ENCODE assay signal across 8 cellular contexts in the genomic region with DNA sequence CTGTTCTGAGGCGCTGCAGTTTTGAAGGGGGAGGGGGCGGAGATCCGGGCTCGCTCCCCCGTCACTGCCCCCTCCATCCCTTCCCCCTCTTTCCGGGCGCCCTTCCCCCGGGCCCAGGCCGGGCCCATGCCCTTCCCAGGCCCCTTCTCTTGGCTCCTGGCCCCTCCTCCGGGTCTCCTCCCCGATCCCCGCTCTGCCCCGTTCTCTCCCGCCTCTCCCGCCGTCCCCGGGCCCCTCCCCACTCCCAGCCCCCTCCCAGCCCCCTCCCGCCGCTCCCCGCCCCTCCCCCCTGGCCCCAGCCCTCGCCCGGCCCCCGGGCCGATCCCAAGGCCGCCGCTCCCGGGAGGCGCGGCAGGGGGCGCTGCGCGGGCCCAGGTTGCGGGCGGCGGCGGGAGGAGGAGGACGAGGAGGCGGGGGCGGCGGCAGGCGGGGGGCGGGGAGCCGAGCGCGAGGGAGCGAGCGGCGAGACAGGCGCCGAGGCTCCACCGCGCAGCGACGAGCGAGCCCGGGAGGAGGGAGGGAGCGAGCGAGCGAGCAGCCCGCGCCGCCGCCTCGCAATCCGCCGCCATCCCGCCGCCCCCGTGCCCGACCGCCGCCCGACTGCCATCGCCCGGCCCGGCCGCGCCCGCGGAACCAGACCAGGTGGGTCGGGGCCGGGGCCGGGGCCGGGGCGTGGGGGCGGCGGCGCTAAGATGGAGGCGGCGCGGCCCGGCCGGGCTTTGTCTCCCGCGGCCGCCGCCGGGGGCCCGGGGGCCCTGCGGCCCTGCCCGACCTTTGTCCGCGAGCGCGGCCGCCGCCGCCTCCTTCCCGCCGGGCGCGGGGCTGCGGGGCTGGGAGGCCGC. TPM values are rescaled to one million over a fixed set of nuclear protein-coding genes. Genes with fewer than 3 reads are reported as not detected.
DNase-seq lines count a peak whose midpoint lies in the region; ATAC-seq, FAIRE-seq and TF ChIP-seq lines count a peak whose summit lies in the region.

A gene (plus strand): TSS at position 465 of the 842 bp plus-strand sequence. CDS start 36,059 bp downstream, outside the sequence.

- in situ Hi-C loops in Caki2 (cut with HindIII; ENCODE audit: low pct_unique_long_range_greater_than_20kb, low sequenced_read_pairs): no loop called here

- H3K27ac ChIP-seq in KMS-11: peak within 1 kb of the TSS; percentile 92
- peak within 1 kb of the TSS; percentile 82 for H3K27ac ChIP-seq in SJCRH30
- peak within 1 kb of the TSS; percentile 91 for H3K27ac ChIP-seq in subcutaneous abdominal adipose tissue (ENCODE audit: low read depth, low read length)

- H2AFZ ChIP-seq in KMS-11 (ENCODE audit: low read depth) (peak within 1 kb of the TSS; percentile 59), neuron (ENCODE audit: low read depth, low read length) (peak within 1 kb of the TSS; percentile 97)

- H3K4me1 ChIP-seq in KMS-11 (ENCODE audit: low read depth, poor library complexity, severe bottlenecking) (peaks cover 48% of the 10 kb centered on the region), SJCRH30 (peaks cover 20% of the 10 kb centered on the region), neuron (ENCODE audit: insufficient read depth, low read length) (peaks cover 41% of the 10 kb centered on the region), subcutaneous abdominal adipose tissue (ENCODE audit: control insufficient read depth in 5 of 5, insufficient read depth in 5 of 5, low read length in 5 of 5) (peaks cover 14 to 49% (median 45%) of the 10 kb centered on the region in 5 donors)

- FAIRE-seq in frontal cortex (lab: Jason Lieb, UNC): no peak

- H3K9me3 ChIP-seq in SJCRH30 (replicated peaks) (no peaks in the 10 kb centered on the region), neuron (ENCODE audit: low read length) (no peaks in the 10 kb centered on the region), subcutaneous abdominal adipose tissue (ENCODE audit: control insufficient read depth in 5 of 5, low read length in 5 of 5) (no peaks in the 10 kb centered on the region)

- peak within 1 kb of the TSS; percentile 91 for H3K4me2 ChIP-seq in KMS-11

- H3K36me3 ChIP-seq in KMS-11 (ENCODE audit: insufficient read depth) (no peaks in the 10 kb centered on the region), SJCRH30 (peaks cover 22% of the 10 kb centered on the region), neuron (ENCODE audit: insufficient read depth, low read length) (peaks cover 13% of the 10 kb centered on the region), subcutaneous abdominal adipose tissue (ENCODE audit: control insufficient read depth in 5 of 5, insufficient read depth in 5 of 5, low read length in 5 of 5) (peaks cover 0 to 3% (median 0%) of the 10 kb centered on the region in 5 donors)

- peaks cover 44% of the 10 kb centered on the region for H3K79me2 ChIP-seq in KMS-11 (ENCODE audit: insufficient read depth, low read depth)

- peaks cover 37% of the 10 kb centered on the region for H4K20me1 ChIP-seq in KMS-11 (ENCODE audit: insufficient read depth)

- peak within 1 kb of the TSS; percentile 96 for H3K9ac ChIP-seq in KMS-11
- peak within 1 kb of the TSS; percentile 59 to 94 (median 80) for H3K9ac ChIP-seq in subcutaneous abdominal adipose tissue (ENCODE audit: low read length in 5 of 5)

- DNase-seq in Caki2 (ENCODE audit: low read depth) (peak; percentile 61), SJCRH30 (peak; percentile 96 to 98), frontal cortex (ENCODE audit: low spot score in 2 of 2) (peak; percentile 96 to 97)
- peak; percentile 81 for DNase-seq in activated naive CD4-positive, alpha-beta T cell treated with Interleukin-2 at 50 U/mL for 16 hours

- ATAC-seq in GM21423 (IDR thresholded peaks at IDR 0.05; ENCODE audit: unreplicated experiment): peak; percentile 55

- no peak for TF ChIP-seq CTCF in KMS-11 (conservative IDR thresholded peaks at IDR 0.05; ENCODE audit: low read depth, low read length)

- H3K4me3 ChIP-seq in KMS-11 (IDR thresholded peaks at IDR 0.05; ENCODE audit: insufficient read depth, low read depth, low read length): no peak within 1 kb of the TSS
- peak within 1 kb of the TSS; percentile 100 for H3K4me3 ChIP-seq in SJCRH30
- H3K4me3 ChIP-seq in neuron (ENCODE audit: low read length): peak within 1 kb of the TSS; percentile 96
- peak within 1 kb of the TSS; percentile 63 to 80 (median 76) for H3K4me3 ChIP-seq in subcutaneous abdominal adipose tissue (ENCODE audit: low read depth in 1 of 5, low read length in 5 of 5)

- no peaks in the 10 kb centered on the region for H3K27me3 ChIP-seq in KMS-11 (ENCODE audit: insufficient read depth, low read depth)
- H3K27me3 ChIP-seq in SJCRH30: no peaks in the 10 kb centered on the region
- no peaks in the 10 kb centered on the region for H3K27me3 ChIP-seq in neuron (ENCODE audit: insufficient read depth, low read length)
- no peaks in the 10 kb centered on the region for H3K27me3 ChIP-seq in subcutaneous abdominal adipose tissue (ENCODE audit: control insufficient read depth in 5 of 5, insufficient read depth in 4 of 5, low read length in 5 of 5)

RNA-seq across cellular contexts. Expression of the gene that starts here (rescaled TPM):
- 35.4 and 36.8 TPM in 2 replicates for total RNA-seq in Caki2 (2014; rRNA removed; shearing (Covaris generic); ENCODE audit: low replicate concordance)
- 173 and 185 TPM in 2 replicates for total RNA-seq in SJCRH30 (2014; rRNA removed; shearing (Covaris generic))
- 117 TPM for total RNA-seq in frontal cortex
